Comparison of ENCODE assay signal across 8 cellular contexts in genomic region chr2:160252278-160252887, GRCh38. TPM values are rescaled to one million over a fixed set of nuclear protein-coding genes. Genes with fewer than 3 reads are reported as not detected.
A peak's percentile ranks its signal among the peaks of the same experiment; 100 is the strongest.
DNase-seq lines count a peak whose midpoint lies in the region; ATAC-seq lines count a peak whose summit lies in the region.

No MANE protein-coding gene starts in this region.

- no peak overlapping the region for H3K4me3 ChIP-seq in skeletal muscle satellite cell (ENCODE audit: low read length)

- peak overlapping the region; percentile 67 for H3K9ac ChIP-seq in skeletal muscle satellite cell (ENCODE audit: low read depth, low read length)

- no peaks in the 10 kb centered on the region for H3K27me3 ChIP-seq in skeletal muscle satellite cell (ENCODE audit: control insufficient read depth, insufficient read depth, low read length)

- no peaks in the 10 kb centered on the region for H3K9me3 ChIP-seq in skeletal muscle satellite cell (replicated peaks; ENCODE audit: low read length)

- no peaks in the 10 kb centered on the region for H3K36me3 ChIP-seq in skeletal muscle satellite cell (ENCODE audit: insufficient read depth, low read length)

- DNase-seq in COLO829 (ENCODE audit: low spot score) (peak; percentile 66), HT-29 (ENCODE audit: low spot score) (peak; percentile 71), SKM-1 (lab: John Stamatoyannopoulos, UW; ENCODE audit: unreplicated experiment) (peak; percentile 76), globus pallidus (ENCODE audit: low spot score) (peak; percentile 34)

- peaks cover 48% of the 10 kb centered on the region for H3K4me1 ChIP-seq in skeletal muscle satellite cell (ENCODE audit: control insufficient read depth, insufficient read depth, low read length)

- peak overlapping the region; percentile 55 for H3K4me2 ChIP-seq in skeletal muscle satellite cell (ENCODE audit: low read length)

- ATAC-seq in GM18511 (IDR thresholded peaks at IDR 0.05; ENCODE audit: unreplicated experiment) (no peak), HG03521 (IDR thresholded peaks at IDR 0.05; ENCODE audit: unreplicated experiment) (no peak), GM19035 (IDR thresholded peaks at IDR 0.05; ENCODE audit: unreplicated experiment) (no peak)

RNA-seq across cellular contexts. Expression of gene ITGB6, which starts 52.3 kb away (rescaled TPM):
- total RNA-seq in HT-29 (2014; rRNA removed; shearing (Covaris generic)) = 14.3 and 14.8 TPM in 2 replicates
- 0.25 and 2.2 TPM in 2 replicates for total RNA-seq in skeletal muscle satellite cell (2012; rRNA removed)
